In genomic region chr2:233019610-233020009, GRCh38 we compare ENCODE assay signal across 11 cellular contexts. TPM values are rescaled to one million over a fixed set of nuclear protein-coding genes. Genes with fewer than 3 reads are reported as not detected.
"Had no signal": no experiment of that assay in that cellular context is flagged by ENCODE, and none has a peak within 500 bp of the region (broad histone marks: within the 10 kb centered on the region; RNA-seq: fewer than 3 reads in every experiment).

No MANE protein-coding gene starts in this region.

RNA-seq across cellular contexts. Expression of gene NGEF, which starts 6.6 kb away (rescaled TPM):
- total RNA-seq: Right ventricle myocardium superior, SJCRH30, SK-MEL-5 had no signal

RNA-seq across cellular contexts. Expression of gene NEU2, which starts 12.9 kb away (rescaled TPM):
- total RNA-seq: OCI-LY7, PC-9, Peyer's patch, Right ventricle myocardium inferior, Right ventricle myocardium superior, RPMI7951, SJCRH30, SJSA1, SK-MEL-5, T-cell had no signal
- polyA plus RNA-seq: SK-N-SH had no signal
